In genomic region chr11:800473-800872, GRCh38 we compare ENCODE assay signal across 28 cellular contexts. TPM values are rescaled to one million over a fixed set of nuclear protein-coding genes. Genes with fewer than 3 reads are reported as not detected.
"Had no signal": no experiment of that assay in that cellular context is flagged by ENCODE, and none has a peak within 500 bp of the region (broad histone marks: within the 10 kb centered on the region; RNA-seq: fewer than 3 reads in every experiment).

No MANE protein-coding gene starts in this region.

- H3K4me3 ChIP-seq: adrenal gland, body of pancreas, colonic mucosa, esophagus squamous epithelium, gastroesophageal sphincter had no signal

- DNase-seq: activated B cell treated with CpG ODN at 0.5 μM for 24 hours; activated CD4-positive, alpha-beta T cell treated with anti-CD3 and anti-CD28 coated beads for 48 hours; activated CD4-positive, alpha-beta T cell treated with anti-CD3 and anti-CD28 coated beads, Interleukin-2, amount 50 U/mL, for 1 hour; activated CD4-positive, alpha-beta T cell treated with anti-CD3 and anti-CD28 coated beads, Interleukin-2, amount 50 U/mL, for 48 hours; activated CD8-positive, alpha-beta memory T cell treated with anti-CD3 and anti-CD28 coated beads for 24 hours; activated CD8-positive, alpha-beta T cell treated with anti-CD3 and anti-CD28 coated beads for 36 hours; activated effector memory CD4-positive, alpha-beta T cell treated with anti-CD3 and anti-CD28 coated beads, Interleukin-2, amount 50 U/mL, for 16 hours; activated naive CD4-positive, alpha-beta T cell treated with anti-CD3 and anti-CD28 coated beads for 36 hours; activated naive CD8-positive, alpha-beta T cell treated with anti-CD3 and anti-CD28 coated beads for 36 hours; activated naive CD8-positive, alpha-beta T cell treated with anti-CD3 and anti-CD28 coated beads, Interleukin-2, amount 50 U/mL, for 24 hours; activated T-cell treated with anti-CD3 and anti-CD28 coated beads, Interleukin-2, amount 50 U/mL, for 4 hours; adrenal gland; amygdala; aorta; body of pancreas; central memory CD4-positive, alpha-beta T cell; cerebellar nuclear complex; colonic mucosa; effector CD8-positive, alpha-beta T cell; esophagus squamous epithelium; foreskin melanocyte; T-helper 1 cell; T-helper 17 cell; T1000; WERI-Rb-1 had no signal

- ATAC-seq: activated CD4-positive, CD25-positive, alpha-beta regulatory T cell treated with anti-CD3 and anti-CD28 coated beads, Interleukin-2, amount 50 U/mL, for 24 hours; activated CD8-positive, alpha-beta T cell treated with anti-CD3 and anti-CD28 coated beads for 36 hours; activated naive CD8-positive, alpha-beta T cell treated with anti-CD3 and anti-CD28 coated beads, Interleukin-2, amount 50 U/mL, for 24 hours; activated T-cell treated with anti-CD3 and anti-CD28 coated beads, Interleukin-2, amount 50 U/mL, for 4 hours; body of pancreas; gastroesophageal sphincter; T-helper 17 cell had no signal

- H3K9me3 ChIP-seq: adrenal gland, body of pancreas, colonic mucosa, esophagus squamous epithelium, gastroesophageal sphincter had no signal

- H3K36me3 ChIP-seq: colonic mucosa had no signal

- H3K27ac ChIP-seq: adrenal gland, body of pancreas, colonic mucosa, epithelial cell of prostate, esophagus squamous epithelium, gastroesophageal sphincter, WERI-Rb-1 had no signal

- H3K27me3 ChIP-seq: adrenal gland, body of pancreas, colonic mucosa, esophagus squamous epithelium, gastroesophageal sphincter had no signal

RNA-seq across cellular contexts. Expression of gene CEND1, which starts 10.6 kb away (rescaled TPM):
- total RNA-seq: aorta had no signal
